In genomic region chr10:88922041-88922440, GRCh38 we compare ENCODE assay signal across 1 cellular context.
TF ChIP-seq lines count a peak whose summit lies in the region.

No MANE protein-coding gene starts in this region.

TF ChIP-seq in IMR-90, 13 proteins besides CTCF, POLR2A, EP300 and RAD21 (continued from another document):
- no peak for TF ChIP-seq ELK1 (IDR thresholded peaks at IDR 0.05; ENCODE audit: borderline replicate concordance, low read depth, low read length)
- no peak for TF ChIP-seq CEBPB (IDR thresholded peaks at IDR 0.05; ENCODE audit: low read depth, low read length)
- TF ChIP-seq NFE2L2 (IDR thresholded peaks at IDR 0.05; ENCODE audit: low read depth, low read length) = no peak
- no peak for TF ChIP-seq USF2 (IDR thresholded peaks at IDR 0.05; ENCODE audit: low read depth, low read length)
- TF ChIP-seq CHD1 (IDR thresholded peaks at IDR 0.05; ENCODE audit: low read depth, low read length) = no peak
- TF ChIP-seq MAFK (IDR thresholded peaks at IDR 0.05; ENCODE audit: low read depth, low read length) = no peak
- no peak for TF ChIP-seq SMC3 (IDR thresholded peaks at IDR 0.05; ENCODE audit: low read depth, low read length)
- no peak for TF ChIP-seq FOS (IDR thresholded peaks at IDR 0.05; ENCODE audit: low read depth, low read length)
- TF ChIP-seq BHLHE40 (IDR thresholded peaks at IDR 0.05; ENCODE audit: low read depth, low read length) = no peak
- TF ChIP-seq MXI1 (IDR thresholded peaks at IDR 0.05; ENCODE audit: borderline replicate concordance, low read depth, low read length) = no peak
